ENCODE assay signal across 25 cellular contexts in genomic region chr11:19094859-19095258, GRCh38. TPM values are rescaled to one million over a fixed set of nuclear protein-coding genes. Genes with fewer than 3 reads are reported as not detected.
DNase-seq lines count a peak whose midpoint lies in the region; ATAC-seq and TF ChIP-seq lines count a peak whose summit lies in the region.
"Had no signal": no experiment of that assay in that cellular context is flagged by ENCODE, and none has a peak within 500 bp of the region (broad histone marks: within the 10 kb centered on the region; RNA-seq: fewer than 3 reads in every experiment).

No MANE protein-coding gene starts in this region.

- DNase-seq in HCEC 1CT: peak; percentile 24
- no peak for DNase-seq in PC-9
- no peak for DNase-seq in mucosa of descending colon
- no peak for DNase-seq in T-helper 9 cell
- DNase-seq in GM13976 (ENCODE audit: low spot score): no peak
- no peak for DNase-seq in H9
- no peak for DNase-seq in DMS 273 treated with DMSO at 0.1 percent for 48 hours (lab: John Stamatoyannopoulos, UW)
- DNase-seq: 8988T; ACHN; Caco-2; Calu3; CD4-positive, alpha-beta T cell; CD8-positive, alpha-beta T cell; DMS153; DMS53; DMS79; DND-41; EL; GDM1 had no signal

- no peaks in the 10 kb centered on the region for H3K23me2 ChIP-seq in H9 (ENCODE audit: insufficient read length, low read depth, low read length, poor library complexity, severe bottlenecking)

- no CpG with 5 or more reads among the region's 2 CpGs for WGBS in H9 (ENCODE audit: extremely low coverage, insufficient read length, low lambda C conversion rate)

- peaks cover 50% of the 10 kb centered on the region for H3K4me1 ChIP-seq in PC-9 (replicated peaks; ENCODE audit: insufficient read depth)
- peaks cover 8% of the 10 kb centered on the region for H3K4me1 ChIP-seq in mucosa of descending colon (ENCODE audit: low read depth)
- H3K4me1 ChIP-seq in H9 (ENCODE audit: insufficient read depth, low read length): no peaks in the 10 kb centered on the region
- H3K4me1 ChIP-seq: Caco-2 had no signal

- H2AK5ac ChIP-seq in H9 (ENCODE audit: insufficient read length, low read length): no peak overlapping the region

- intact Hi-C loops in PC-9 (cut with micrococcal nuclease; ENCODE audit: unreplicated experiment) (loop anchor here (1.0 kb wide), 1 partner anchor 7 kb away; no protein-coding TSS in a partner anchor), mucosa of descending colon (cut with DNase I, micrococcal nuclease) (no loop called here)

- H3K4me3 ChIP-seq in PC-9 (no peak overlapping the region), mucosa of descending colon (no peak overlapping the region)
- H3K4me3 ChIP-seq: BLaER1 treated with 17β-estradiol and CSF1 and Interleukin-3, amounts not matched to agents 10 nM and 100 nM; GM12878 had no signal

- H3K9me3 ChIP-seq in PC-9 (ENCODE audit: insufficient read depth, low read depth): no peaks in the 10 kb centered on the region
- H3K9me3 ChIP-seq in mucosa of descending colon: no peaks in the 10 kb centered on the region
- no peaks in the 10 kb centered on the region for H3K9me3 ChIP-seq in H9 (ENCODE audit: control insufficient read depth, low read depth, low read length)
- H3K9me3 ChIP-seq: BLaER1 treated with 17β-estradiol and CSF1 and Interleukin-3, amounts not matched to agents 10 nM and 100 nM; Caco-2 had no signal

- H3K9ac ChIP-seq in H9 (ENCODE audit: extremely low read depth, insufficient read length, low read length): no peak overlapping the region
- H3K9ac ChIP-seq: BLaER1 treated with 17β-estradiol and CSF1 and Interleukin-3, amounts not matched to agents 10 nM and 100 nM had no signal

- no peak overlapping the region for H3K4ac ChIP-seq in H9 (ENCODE audit: low read depth, low read length)

- H2AFZ ChIP-seq in PC-9 (no peak overlapping the region), H9 (ENCODE audit: low read length) (no peak overlapping the region)

- no peak for TF ChIP-seq CTCF in PC-9 (conservative IDR thresholded peaks at IDR 0.05)
- TF ChIP-seq CTCF in mucosa of descending colon (IDR thresholded peaks at IDR 0.05): no peak
- TF ChIP-seq CTCF in GM13976 (IDR thresholded peaks at IDR 0.05; ENCODE audit: borderline replicate concordance, control extremely low read depth, extremely low read depth, insufficient read depth, missing control alignments): no peak
- no peak for TF ChIP-seq CTCF in H9 (conservative IDR thresholded peaks at IDR 0.05)

- H2BK5ac ChIP-seq in H9 (ENCODE audit: insufficient read length, low read length): no peak overlapping the region

- CTCF ChIA-PET in PC-9 (lab: Charles Lee): no interaction called here

- in situ Hi-C loops in GM13976 (cut with MboI; ENCODE audit: low sequenced_read_pairs, unreplicated experiment): no loop called here

- H3K36me3 Mint-ChIP-seq in H9 (ENCODE audit: insufficient read depth in 1 of 3, low read depth in 3 of 3): no peaks in the 10 kb centered on the region
- H3K36me3 Mint-ChIP-seq: CD8-positive, alpha-beta T cell had no signal

- H2BK20ac ChIP-seq in H9 (ENCODE audit: low read depth, low read length, poor library complexity, severe bottlenecking): no peak overlapping the region

- no peaks in the 10 kb centered on the region for H3K9me3 Mint-ChIP-seq in H9
- H3K9me3 Mint-ChIP-seq: CD4-positive, alpha-beta T cell; CD8-positive, alpha-beta T cell had no signal

- H3K27me3 Mint-ChIP-seq in H9 (ENCODE audit: low read depth): peaks cover 24% of the 10 kb centered on the region

- H3K4me1 Mint-ChIP-seq in H9: no peaks in the 10 kb centered on the region

- H3K18ac ChIP-seq in H9 (ENCODE audit: insufficient read length, low read depth, low read length): no peak overlapping the region

- no peaks in the 10 kb centered on the region for H3K27me3 ChIP-seq in PC-9 (ENCODE audit: insufficient read depth, low read depth)
- no peaks in the 10 kb centered on the region for H3K27me3 ChIP-seq in H9 (ENCODE audit: insufficient read depth, low read length)
- H3K27me3 ChIP-seq: BLaER1 treated with 17β-estradiol and CSF1 and Interleukin-3, amounts not matched to agents 10 nM and 100 nM had no signal

- no peak overlapping the region for H3K4me3 Mint-ChIP-seq in H9
- H3K4me3 Mint-ChIP-seq: CD4-positive, alpha-beta T cell; CD8-positive, alpha-beta T cell had no signal

- no peak overlapping the region for H2BK12ac ChIP-seq in H9 (ENCODE audit: insufficient read length, low read depth, low read length)

- POLR2A ChIA-PET in PC-9 (lab: Charles Lee; ENCODE audit: unreplicated experiment): no interaction called here

- H3K79me2 ChIP-seq in PC-9 (ENCODE audit: low read depth): no peaks in the 10 kb centered on the region
- no peaks in the 10 kb centered on the region for H3K79me2 ChIP-seq in H9 (ENCODE audit: insufficient read depth, low read length)

- no peak overlapping the region for H2BK15ac ChIP-seq in H9 (ENCODE audit: low read depth, low read length)

- H3K79me1 ChIP-seq in H9 (ENCODE audit: insufficient read depth, low read depth, low read length, poor library complexity, severe bottlenecking): no peaks in the 10 kb centered on the region

- no peaks in the 10 kb centered on the region for H4K20me1 ChIP-seq in PC-9 (ENCODE audit: insufficient read depth)
- H4K20me1 ChIP-seq in H9 (ENCODE audit: control insufficient read depth, insufficient read depth, insufficient read length): no peaks in the 10 kb centered on the region
- H4K20me1 ChIP-seq: BLaER1 treated with 17β-estradiol and CSF1 and Interleukin-3, amounts not matched to agents 10 nM and 100 nM had no signal

- H3T11ph ChIP-seq in H9 (ENCODE audit: low read length): no peak overlapping the region

- no peak overlapping the region for H4K5ac ChIP-seq in H9 (ENCODE audit: insufficient read length, low read depth, low read length)

- no peak overlapping the region for H4K8ac ChIP-seq in H9 (replicated peaks; ENCODE audit: insufficient read length, low read depth, low read length)

- no peaks in the 10 kb centered on the region for H3K9me2 ChIP-seq in PC-9 (ENCODE audit: insufficient read depth)

- H3K36me3 ChIP-seq in PC-9 (ENCODE audit: low read depth) (no peaks in the 10 kb centered on the region), mucosa of descending colon (ENCODE audit: low read depth) (no peaks in the 10 kb centered on the region)
- H3K36me3 ChIP-seq: BLaER1 treated with 17β-estradiol and CSF1 and Interleukin-3, amounts not matched to agents 10 nM and 100 nM had no signal

- H2BK120ac ChIP-seq in H9 (ENCODE audit: low read depth, low read length, poor library complexity, severe bottlenecking): no peak overlapping the region

- H3K27ac ChIP-seq in PC-9 (peak overlapping the region; percentile 81; the same call in 1 of the 2 replicates), H9 (ENCODE audit: insufficient read length, low read depth, low read length) (no peak overlapping the region)
- H3K27ac ChIP-seq: BLaER1 treated with 17β-estradiol and CSF1 and Interleukin-3, amounts not matched to agents 10 nM and 100 nM; C4-2B had no signal

- H3K56ac ChIP-seq in H9 (ENCODE audit: insufficient read length, low read depth, low read length): no peak overlapping the region

- no peak overlapping the region for H3K14ac ChIP-seq in H9 (ENCODE audit: insufficient read depth, low read length)

- no TSS peak for BruUV-seq in PC-9 (replicated peaks; lab: Mats Ljungman, UMichigan)

- no peak overlapping the region for H4K91ac ChIP-seq in H9 (ENCODE audit: insufficient read length, low read depth, low read length)

- H3F3A ChIP-seq in PC-9 (ENCODE audit: insufficient read depth, low read depth): peaks cover 20% of the 10 kb centered on the region

- H3K27ac Mint-ChIP-seq in H9: no peak overlapping the region
- H3K27ac Mint-ChIP-seq: CD4-positive, alpha-beta T cell; CD8-positive, alpha-beta T cell had no signal

- H3K4me2 ChIP-seq in PC-9: no peak overlapping the region
- H3K4me2 ChIP-seq in H9 (ENCODE audit: insufficient read depth, insufficient read length, low read length): no peak overlapping the region

- H3K23ac ChIP-seq in H9 (ENCODE audit: insufficient read length, low read depth, low read length): no peak overlapping the region

- ATAC-seq in mucosa of descending colon: peak; percentile 32
- ATAC-seq: CD8-positive, alpha-beta T cell; GM12878 had no signal

RNA-seq across cellular contexts. Expression of gene ZDHHC13, which starts 22.1 kb away (rescaled TPM):
- total RNA-seq in PC-9 (2021) (31.5 and 35.5 TPM in 2 replicates), mucosa of descending colon (10 to 100 TPM; 19.7 to 33.4 (median 27.2) TPM), H9 (2021) (20.9 and 21.1 TPM in 2 replicates)

RNA-seq across cellular contexts. Expression of gene MRGPRX2, which starts 34.3 kb away (rescaled TPM):
- total RNA-seq in PC-9 (2021): not detected in 2 replicates
- under 1 TPM in 2 of 3 donors, not detected in 1; 0.24 to 0.98 TPM for total RNA-seq in mucosa of descending colon
- total RNA-seq in H9 (2021): not detected in 2 replicates
- total RNA-seq: A673; Caco-2; Calu3; CD4-positive, alpha-beta T cell; CD8-positive, alpha-beta T cell; Daoy; G401 had no signal
